Comparison of ENCODE assay signal across 10 cellular contexts in the genomic region with DNA sequence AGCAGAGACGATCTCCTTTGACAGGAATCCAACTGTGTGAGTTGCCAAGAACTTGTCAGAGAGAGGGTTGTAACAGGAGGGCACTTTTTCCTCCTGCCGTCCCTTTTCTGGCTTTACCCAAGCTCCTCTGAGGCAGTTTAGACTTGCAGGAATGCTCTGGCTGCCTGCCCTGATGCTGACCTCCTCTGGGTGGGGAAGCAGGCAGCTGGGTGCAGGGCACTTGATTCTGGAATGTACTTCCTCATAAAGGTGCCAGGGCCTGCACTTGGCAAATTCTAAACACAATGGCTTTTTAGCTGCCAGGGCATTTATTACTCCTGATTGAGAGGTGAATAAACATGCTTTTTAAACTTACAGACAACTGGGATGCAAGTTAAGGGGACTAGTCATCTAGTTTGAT.
DNase-seq lines count a peak whose midpoint lies in the region; ATAC-seq and TF ChIP-seq lines count a peak whose summit lies in the region.
"Had no signal": no experiment of that assay in that cellular context is flagged by ENCODE, and none has a peak within 500 bp of the region (broad histone marks: within the 10 kb centered on the region; RNA-seq: fewer than 3 reads in every experiment).

No MANE protein-coding gene starts in this region.

- POLR2A ChIA-PET in WTC11 (lab: Charles Lee) = no interaction called here
- POLR2A ChIA-PET in activated CD4-positive, alpha-beta memory T cell treated with anti-CD3 and anti-CD28 coated beads, Interleukin-2, amount 10 ng/mL, durations not matched to agents 7 days and 5 days (lab: Charles Lee) = no interaction called here

- no peaks in the 10 kb centered on the region for H3K27me3 ChIP-seq in thoracic aorta (replicated peaks; ENCODE audit: insufficient read depth)

- peak overlapping the region; percentile 15 to 16 for H3K27ac ChIP-seq in thoracic aorta

- ATAC-seq in WTC11 (peak; percentile 83), left ventricle myocardium superior (peak; percentile 99), thoracic aorta (ENCODE audit: insufficient number of reproducible peaks, low FRiP score, low read depth) (peak; percentile 55)

- intact Hi-C loops in left ventricle myocardium superior (cut with micrococcal nuclease) = no loop called here

- H3K4me3 ChIP-seq in thoracic aorta = peak overlapping the region; percentile 18

- H3K4me1 Mint-ChIP-seq in WTC11 (peaks cover 5% of the 10 kb centered on the region), glutamatergic neuron (ENCODE audit: low read depth, unreplicated experiment) (peaks cover 4% of the 10 kb centered on the region)
- no peaks in the 10 kb centered on the region for H3K4me1 Mint-ChIP-seq in activated CD4-positive, alpha-beta memory T cell treated with anti-CD3 and anti-CD28 coated beads, Interleukin-2, amount 10 ng/mL, durations not matched to agents 7 days and 5 days

- peaks cover 6 to 8% of the 10 kb centered on the region in 2 donors for H3K4me1 ChIP-seq in thoracic aorta (ENCODE audit: control insufficient read depth in 1 of 2, low read depth in 2 of 2)

- no peaks in the 10 kb centered on the region for H3K36me3 ChIP-seq in thoracic aorta

- TF ChIP-seq CTCF in WTC11 (IDR thresholded peaks at IDR 0.05) = no peak
- no peak for TF ChIP-seq CTCF in thoracic aorta (IDR thresholded peaks at IDR 0.05)
- TF ChIP-seq CTCF in glutamatergic neuron (IDR thresholded peaks at IDR 0.05; ENCODE audit: partially characterized antibody, unreplicated experiment) = no peak

- H3K4me3 Mint-ChIP-seq in WTC11 = no peak overlapping the region
- no peak overlapping the region for H3K4me3 Mint-ChIP-seq in activated CD4-positive, alpha-beta memory T cell treated with anti-CD3 and anti-CD28 coated beads, Interleukin-2, amount 10 ng/mL, durations not matched to agents 7 days and 5 days
- no peak overlapping the region for H3K4me3 Mint-ChIP-seq in glutamatergic neuron (ENCODE audit: unreplicated experiment)
- H3K4me3 Mint-ChIP-seq: activated T-helper 1 cell treated with anti-CD3 and anti-CD28 coated beads, Interleukin-12 subunit alpha, Interleukin-12 subunit beta, Interleukin-2, Interleukin-4 antibody, amounts not matched to agents 30 ng/mL and 10 ng/mL and 1 ng/mL, durations not matched to agents 14 hours and 24 hours and 36 hours had no signal

- H3K9me3 ChIP-seq in thoracic aorta = no peaks in the 10 kb centered on the region

- CTCF ChIA-PET in WTC11 (lab: Charles Lee) = no interaction called here
- CTCF ChIA-PET in activated CD4-positive, alpha-beta memory T cell treated with anti-CD3 and anti-CD28 coated beads, Interleukin-2, amount 10 ng/mL, durations not matched to agents 7 days and 5 days (lab: Charles Lee) = no interaction called here

- H3K27ac Mint-ChIP-seq in WTC11 = no peak overlapping the region
- H3K27ac Mint-ChIP-seq in activated CD4-positive, alpha-beta memory T cell treated with anti-CD3 and anti-CD28 coated beads, Interleukin-2, amount 10 ng/mL, durations not matched to agents 7 days and 5 days = no peak overlapping the region
- H3K27ac Mint-ChIP-seq in glutamatergic neuron (ENCODE audit: unreplicated experiment) = no peak overlapping the region
- H3K27ac Mint-ChIP-seq: activated T-helper 1 cell treated with anti-CD3 and anti-CD28 coated beads, Interleukin-12 subunit alpha, Interleukin-12 subunit beta, Interleukin-2, Interleukin-4 antibody, amounts not matched to agents 30 ng/mL and 10 ng/mL and 1 ng/mL, durations not matched to agents 14 hours and 24 hours and 36 hours had no signal

- H3K9me3 Mint-ChIP-seq in WTC11 = no peaks in the 10 kb centered on the region
- no peaks in the 10 kb centered on the region for H3K9me3 Mint-ChIP-seq in activated CD4-positive, alpha-beta memory T cell treated with anti-CD3 and anti-CD28 coated beads, Interleukin-2, amount 10 ng/mL, durations not matched to agents 7 days and 5 days
- H3K9me3 Mint-ChIP-seq in glutamatergic neuron (ENCODE audit: unreplicated experiment) = no peaks in the 10 kb centered on the region
- H3K9me3 Mint-ChIP-seq: activated T-helper 1 cell treated with anti-CD3 and anti-CD28 coated beads, Interleukin-12 subunit alpha, Interleukin-12 subunit beta, Interleukin-2, Interleukin-4 antibody, amounts not matched to agents 30 ng/mL and 10 ng/mL and 1 ng/mL, durations not matched to agents 14 hours and 24 hours and 36 hours had no signal

- H3K36me3 Mint-ChIP-seq in WTC11 = no peaks in the 10 kb centered on the region
- H3K36me3 Mint-ChIP-seq in activated CD4-positive, alpha-beta memory T cell treated with anti-CD3 and anti-CD28 coated beads, Interleukin-2, amount 10 ng/mL, durations not matched to agents 7 days and 5 days (ENCODE audit: low read depth) = no peaks in the 10 kb centered on the region
- H3K36me3 Mint-ChIP-seq in glutamatergic neuron (ENCODE audit: unreplicated experiment) = no peaks in the 10 kb centered on the region

- peak; percentile 92 for DNase-seq in HT-29 (ENCODE audit: low spot score)
- peak; percentile 23 for DNase-seq in WTC11 (ENCODE audit: low spot score)
- peak; percentile 89 for DNase-seq in left ventricle myocardium superior
- peak; percentile 16 for DNase-seq in thoracic aorta (ENCODE audit: low spot score)
- no peak for DNase-seq in stimulated activated CD4-positive, alpha-beta T cell treated with anti-CD3 and anti-CD28 coated beads, Interleukin-2, amount 100 ng/mL, for 24 hours
- DNase-seq in activated CD4-positive, alpha-beta memory T cell treated with anti-CD3 and anti-CD28 coated beads, Interleukin-2, amount 10 ng/mL, durations not matched to agents 7 days and 5 days = no peak
- no peak for DNase-seq in T-helper 9 cell
- no peak for DNase-seq in glutamatergic neuron
- DNase-seq: NCI-H2171 had no signal

- H3K27me3 Mint-ChIP-seq in WTC11 (ENCODE audit: low read depth) (no peaks in the 10 kb centered on the region), glutamatergic neuron (ENCODE audit: unreplicated experiment) (no peaks in the 10 kb centered on the region)
- H3K27me3 Mint-ChIP-seq in activated CD4-positive, alpha-beta memory T cell treated with anti-CD3 and anti-CD28 coated beads, Interleukin-2, amount 10 ng/mL, durations not matched to agents 7 days and 5 days = no peaks in the 10 kb centered on the region

TF ChIP-seq in WTC11, 78 proteins besides CTCF, POLR2A, EP300 and RAD21 (continues in another document):
- no peak for TF ChIP-seq ZNF263 (CRISPR knock-in tag; IDR thresholded peaks at IDR 0.05; ENCODE audit: low read depth)
- no peak for TF ChIP-seq PRDM15 (CRISPR knock-in tag; IDR thresholded peaks at IDR 0.05)
- TF ChIP-seq, protein P1, sequence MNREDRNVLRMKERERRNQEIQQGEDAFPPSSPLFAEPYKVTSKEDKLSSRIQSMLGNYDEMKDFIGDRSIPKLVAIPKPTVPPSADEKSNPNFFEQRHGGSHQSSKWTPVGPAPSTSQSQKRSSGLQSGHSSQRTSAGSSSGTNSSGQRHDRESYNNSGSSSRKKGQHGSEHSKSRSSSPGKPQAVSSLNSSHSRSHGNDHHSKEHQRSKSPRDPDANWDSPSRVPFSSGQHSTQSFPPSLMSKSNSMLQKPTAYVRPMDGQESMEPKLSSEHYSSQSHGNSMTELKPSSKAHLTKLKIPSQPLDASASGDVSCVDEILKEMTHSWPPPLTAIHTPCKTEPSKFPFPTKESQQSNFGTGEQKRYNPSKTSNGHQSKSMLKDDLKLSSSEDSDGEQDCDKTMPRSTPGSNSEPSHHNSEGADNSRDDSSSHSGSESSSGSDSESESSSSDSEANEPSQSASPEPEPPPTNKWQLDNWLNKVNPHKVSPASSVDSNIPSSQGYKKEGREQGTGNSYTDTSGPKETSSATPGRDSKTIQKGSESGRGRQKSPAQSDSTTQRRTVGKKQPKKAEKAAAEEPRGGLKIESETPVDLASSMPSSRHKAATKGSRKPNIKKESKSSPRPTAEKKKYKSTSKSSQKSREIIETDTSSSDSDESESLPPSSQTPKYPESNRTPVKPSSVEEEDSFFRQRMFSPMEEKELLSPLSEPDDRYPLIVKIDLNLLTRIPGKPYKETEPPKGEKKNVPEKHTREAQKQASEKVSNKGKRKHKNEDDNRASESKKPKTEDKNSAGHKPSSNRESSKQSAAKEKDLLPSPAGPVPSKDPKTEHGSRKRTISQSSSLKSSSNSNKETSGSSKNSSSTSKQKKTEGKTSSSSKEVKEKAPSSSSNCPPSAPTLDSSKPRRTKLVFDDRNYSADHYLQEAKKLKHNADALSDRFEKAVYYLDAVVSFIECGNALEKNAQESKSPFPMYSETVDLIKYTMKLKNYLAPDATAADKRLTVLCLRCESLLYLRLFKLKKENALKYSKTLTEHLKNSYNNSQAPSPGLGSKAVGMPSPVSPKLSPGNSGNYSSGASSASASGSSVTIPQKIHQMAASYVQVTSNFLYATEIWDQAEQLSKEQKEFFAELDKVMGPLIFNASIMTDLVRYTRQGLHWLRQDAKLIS (CRISPR knock-in tag; IDR thresholded peaks at IDR 0.05; ENCODE audit: borderline replicate concordance) = no peak
- no peak for TF ChIP-seq GRHL2 (CRISPR knock-in tag; IDR thresholded peaks at IDR 0.05; ENCODE audit: insufficient replicate concordance, severe bottlenecking)
- TF ChIP-seq ZNF423 (CRISPR knock-in tag; IDR thresholded peaks at IDR 0.05) = no peak

Comparison
In these comparisons a context has a peak if more than half of its experiments do, and no peak if none do; other contexts are left out.
1. DNase-seq: peak in HT-29 (single experiment), WTC11 (single experiment), left ventricle myocardium superior (single experiment) and thoracic aorta (single experiment); none in stimulated activated CD4-positive, alpha-beta T cell treated with anti-CD3 and anti-CD28 coated beads, Interleukin-2, amount 100 ng/mL, for 24 hours (0 of 2), activated CD4-positive, alpha-beta memory T cell treated with anti-CD3 and anti-CD28 coated beads, Interleukin-2, amount 10 ng/mL, durations not matched to agents 7 days and 5 days (single experiment), T-helper 9 cell (single experiment) and glutamatergic neuron (single experiment).
2. Peak in every context shown above with its lines, with median percentiles within 50 percentile points of each other: ATAC-seq.